Comparison of ENCODE assay signal across 3 cellular contexts in genomic region chr17:75638039-75638438, GRCh38. TPM values are rescaled to one million over a fixed set of nuclear protein-coding genes. Genes with fewer than 3 reads are reported as not detected.
"Had no signal": no experiment of that assay in that cellular context is flagged by ENCODE, and none has a peak within 500 bp of the region (broad histone marks: within the 10 kb centered on the region; RNA-seq: fewer than 3 reads in every experiment).

No MANE protein-coding gene starts in this region.

RNA-seq across cellular contexts. Expression of gene SMIM5, which starts 4.8 kb away (rescaled TPM):
- total RNA-seq: dermis blood vessel endothelial cell, glomerular endothelial cell, lung microvascular endothelial cell had no signal
